21 cellular contexts compared by ENCODE assay signal in the genomic region with DNA sequence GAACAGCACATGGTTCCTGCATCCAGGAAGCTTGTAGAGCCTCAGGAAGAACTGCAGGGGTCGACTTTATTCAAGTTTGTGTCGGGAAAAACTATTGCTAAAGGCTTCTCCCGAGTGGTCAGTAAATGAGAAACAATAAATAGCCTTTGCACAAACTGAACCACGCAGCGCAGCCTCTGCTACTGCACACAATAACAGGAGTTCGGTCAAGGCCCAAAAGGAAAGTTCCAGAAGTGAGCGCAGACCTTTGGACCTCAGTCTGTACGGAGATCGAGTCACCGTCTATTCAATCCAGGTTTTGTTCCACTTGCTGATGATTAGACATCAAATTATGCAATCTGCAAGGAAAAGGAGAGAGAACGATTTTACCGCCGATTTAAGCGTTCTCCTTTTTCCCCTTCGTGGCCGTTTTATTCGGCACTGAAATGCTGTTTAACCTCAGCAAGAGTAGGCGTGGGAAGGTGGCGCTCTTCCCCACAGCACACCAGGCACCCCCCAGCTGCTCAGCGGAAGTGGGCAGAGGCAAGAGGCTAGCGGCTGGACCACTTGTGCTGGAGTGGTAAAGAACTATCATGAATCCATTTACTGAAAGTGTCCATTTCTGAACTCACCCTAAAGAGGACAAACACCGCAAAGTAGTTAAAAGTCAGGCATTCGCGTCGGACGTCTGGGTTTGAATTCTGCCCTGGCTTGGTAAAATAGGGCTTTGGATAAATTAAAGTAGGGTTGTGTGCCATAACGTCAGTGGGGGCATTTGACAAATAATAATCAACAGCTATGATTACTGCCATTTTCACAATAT. TPM values are rescaled to one million over a fixed set of nuclear protein-coding genes. Genes with fewer than 3 reads are reported as not detected.
DNase-seq lines count a peak whose midpoint lies in the region; ATAC-seq and TF ChIP-seq lines count a peak whose summit lies in the region.
"Had no signal": no experiment of that assay in that cellular context is flagged by ENCODE, and none has a peak within 500 bp of the region (broad histone marks: within the 10 kb centered on the region; RNA-seq: fewer than 3 reads in every experiment).

No MANE protein-coding gene starts in this region.

- no peak overlapping the region for H3K27ac ChIP-seq in uterus
- H3K27ac ChIP-seq: BLaER1, KMS-11 had no signal

- H3K4me3 Mint-ChIP-seq in activated naive CD8-positive, alpha-beta T cell treated with anti-CD3 and anti-CD28 coated beads, Interleukin-2, amount 10 ng/mL, durations not matched to agents 7 days and 5 days, result no peak overlapping the region
- no peak overlapping the region for H3K4me3 Mint-ChIP-seq in activated naive CD8-positive, alpha-beta T cell treated with anti-CD3 and anti-CD28 coated beads for 36 hours
- peak overlapping the region in 2 of 4 donors; percentile 7 to 13 for H3K4me3 Mint-ChIP-seq in IgD-negative memory B cell

- H3K9me3 ChIP-seq in uterus, result no peaks in the 10 kb centered on the region
- H3K9me3 ChIP-seq: SK-N-SH had no signal

- H3K27me3 ChIP-seq in uterus, result peaks cover 0 to 29% of the 10 kb centered on the region in 2 donors
- H3K27me3 ChIP-seq: BLaER1 had no signal

- DNase-seq in activated naive CD8-positive, alpha-beta T cell treated with anti-CD3 and anti-CD28 coated beads, Interleukin-2, amount 10 ng/mL, durations not matched to agents 7 days and 5 days, result no peak
- no peak for DNase-seq in activated naive CD8-positive, alpha-beta T cell treated with anti-CD3 and anti-CD28 coated beads for 36 hours
- DNase-seq in fibroblast of gingiva (ENCODE audit: low read depth) (peak; percentile 73), retina (peak; percentile 65), foreskin fibroblast (no peak), middle frontal gyrus (ENCODE audit: extremely low spot score, low spot score) (no peak), uterus (no peak)
- DNase-seq: 8988T, DMS79, MV-4-11, NCI-H1436, NCI-H1930, NCI-H226, NCI-H524, NCI-H82, OCI-M1, SHP77, SK-N-SH had no signal

- H3K9me3 Mint-ChIP-seq in activated naive CD8-positive, alpha-beta T cell treated with anti-CD3 and anti-CD28 coated beads, Interleukin-2, amount 10 ng/mL, durations not matched to agents 7 days and 5 days, result peaks cover 15% of the 10 kb centered on the region
- peaks cover 16% of the 10 kb centered on the region for H3K9me3 Mint-ChIP-seq in activated naive CD8-positive, alpha-beta T cell treated with anti-CD3 and anti-CD28 coated beads for 36 hours
- H3K9me3 Mint-ChIP-seq in IgD-negative memory B cell, result peaks cover 4 to 14% (median 14%) of the 10 kb centered on the region in 3 donors

- peaks cover 14% of the 10 kb centered on the region for H3K4me1 Mint-ChIP-seq in activated naive CD8-positive, alpha-beta T cell treated with anti-CD3 and anti-CD28 coated beads, Interleukin-2, amount 10 ng/mL, durations not matched to agents 7 days and 5 days
- H3K4me1 Mint-ChIP-seq in activated naive CD8-positive, alpha-beta T cell treated with anti-CD3 and anti-CD28 coated beads for 36 hours, result peaks cover 3% of the 10 kb centered on the region
- H3K4me1 Mint-ChIP-seq in IgD-negative memory B cell, result peaks cover 0 to 11% (median 3%) of the 10 kb centered on the region in 3 donors

- H3K36me3 Mint-ChIP-seq in activated naive CD8-positive, alpha-beta T cell treated with anti-CD3 and anti-CD28 coated beads, Interleukin-2, amount 10 ng/mL, durations not matched to agents 7 days and 5 days, result peaks cover 6% of the 10 kb centered on the region
- H3K36me3 Mint-ChIP-seq in activated naive CD8-positive, alpha-beta T cell treated with anti-CD3 and anti-CD28 coated beads for 36 hours, result peaks cover 7% of the 10 kb centered on the region
- H3K36me3 Mint-ChIP-seq in IgD-negative memory B cell, result peaks cover 3% of the 10 kb centered on the region

- ATAC-seq in activated naive CD8-positive, alpha-beta T cell treated with anti-CD3 and anti-CD28 coated beads, Interleukin-2, amount 10 ng/mL, durations not matched to agents 7 days and 5 days (ENCODE audit: low read depth), result no peak

- H3K27me3 Mint-ChIP-seq in activated naive CD8-positive, alpha-beta T cell treated with anti-CD3 and anti-CD28 coated beads, Interleukin-2, amount 10 ng/mL, durations not matched to agents 7 days and 5 days, result peaks cover 76% of the 10 kb centered on the region
- peaks cover 83% of the 10 kb centered on the region for H3K27me3 Mint-ChIP-seq in activated naive CD8-positive, alpha-beta T cell treated with anti-CD3 and anti-CD28 coated beads for 36 hours
- H3K27me3 Mint-ChIP-seq in IgD-negative memory B cell, result peaks cover 70% of the 10 kb centered on the region

- TF ChIP-seq CTCF in foreskin fibroblast (IDR thresholded peaks at IDR 0.05; ENCODE audit: low read depth, low read length), result no peak
- TF ChIP-seq CTCF in uterus (IDR thresholded peaks at IDR 0.05), result no peak

- intact Hi-C loops in uterus (cut with DNase I; ENCODE audit: low total_unique reads), result no loop called here

- peak overlapping the region; percentile 54 for H3K27ac Mint-ChIP-seq in activated naive CD8-positive, alpha-beta T cell treated with anti-CD3 and anti-CD28 coated beads, Interleukin-2, amount 10 ng/mL, durations not matched to agents 7 days and 5 days
- H3K27ac Mint-ChIP-seq in activated naive CD8-positive, alpha-beta T cell treated with anti-CD3 and anti-CD28 coated beads for 36 hours, result no peak overlapping the region
- H3K27ac Mint-ChIP-seq in IgD-negative memory B cell, result peak overlapping the region in 2 of 3 donors; percentile 64 to 75

- TF ChIP-seq POLR2A in uterus (IDR thresholded peaks at IDR 0.05), result no peak

- H3K4me1 ChIP-seq in uterus, result no peaks in the 10 kb centered on the region
- H3K4me1 ChIP-seq: BLaER1 had no signal

- H3K4me3 ChIP-seq in foreskin fibroblast (ENCODE audit: low read depth in 1 of 2, low read length in 2 of 2) (no peak overlapping the region), uterus (no peak overlapping the region)
- H3K4me3 ChIP-seq: BLaER1 had no signal

- H3K36me3 ChIP-seq in uterus, result no peaks in the 10 kb centered on the region
- H3K36me3 ChIP-seq: BLaER1 had no signal

- POLR2A ChIA-PET in activated naive CD8-positive, alpha-beta T cell treated with anti-CD3 and anti-CD28 coated beads, Interleukin-2, amount 10 ng/mL, durations not matched to agents 7 days and 5 days (lab: Charles Lee), result no interaction called here

RNA-seq across cellular contexts. Expression of a gene that starts 6.1 kb away (rescaled TPM):
- not detected for total RNA-seq in activated naive CD8-positive, alpha-beta T cell treated with anti-CD3 and anti-CD28 coated beads, Interleukin-2, amount 10 ng/mL, durations not matched to agents 7 days and 5 days
- not detected for total RNA-seq in activated naive CD8-positive, alpha-beta T cell treated with anti-CD3 and anti-CD28 coated beads for 36 hours
- polyA plus RNA-seq in IgD-negative memory B cell, result not detected
- total RNA-seq in uterus, result 1 to 10 TPM in 1 of 4 donors, under 1 TPM in 1, not detected in 2; 0.48 to 1.3 TPM

Comparison
In these comparisons a context has a peak if more than half of its experiments do, and no peak if none do; other contexts are left out.
1. DNase-seq: peak in fibroblast of gingiva (single experiment) and retina (single experiment); none in activated naive CD8-positive, alpha-beta T cell treated with anti-CD3 and anti-CD28 coated beads, Interleukin-2, amount 10 ng/mL, durations not matched to agents 7 days and 5 days (single experiment), activated naive CD8-positive, alpha-beta T cell treated with anti-CD3 and anti-CD28 coated beads for 36 hours (single experiment), foreskin fibroblast (0 of 2), middle frontal gyrus (single experiment) and uterus (0 of 2).